ENCODE assay signal across 12 cellular contexts in the genomic region with DNA sequence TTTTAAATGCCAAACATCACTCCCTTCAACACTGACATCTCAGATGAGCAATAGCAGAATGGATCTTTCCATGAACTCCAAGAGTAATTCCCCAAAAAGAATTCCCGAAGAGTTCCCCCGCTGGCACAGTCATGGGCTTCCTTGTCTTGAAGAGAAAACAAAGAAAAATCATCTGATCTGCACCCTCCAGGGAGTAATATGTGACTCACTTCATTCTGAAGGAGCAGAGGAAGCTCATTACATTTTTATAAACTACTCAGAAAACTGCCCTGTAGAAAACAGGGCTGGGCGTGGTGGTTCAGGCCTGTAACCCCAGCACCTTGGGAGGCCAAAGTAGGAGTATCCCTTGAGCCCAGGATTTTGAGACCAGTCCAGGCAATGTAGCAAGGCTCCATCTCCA. TPM values are rescaled to one million over a fixed set of nuclear protein-coding genes. Genes with fewer than 3 reads are reported as not detected.
A peak's percentile ranks its signal among the peaks of the same experiment; 100 is the strongest.
DNase-seq lines count a peak whose midpoint lies in the region; ATAC-seq and TF ChIP-seq lines count a peak whose summit lies in the region.
"Had no signal": no experiment of that assay in that cellular context is flagged by ENCODE, and none has a peak within 500 bp of the region (broad histone marks: within the 10 kb centered on the region; RNA-seq: fewer than 3 reads in every experiment).

No MANE protein-coding gene starts in this region.

- no peak overlapping the region for H3K4me3 ChIP-seq in retinal pigment epithelial cell (ENCODE audit: low read length)

- DNase-seq in GM03348 (ENCODE audit: low spot score) (peak; percentile 83), SK-MEL-5 (ENCODE audit: low read depth, low spot score) (peak; percentile 67), fibroblast of gingiva (ENCODE audit: low read depth) (peak; percentile 46), retinal pigment epithelial cell (ENCODE audit: low read depth) (peak; percentile 56), mesenteric fat pad (ENCODE audit: low spot score) (no peak)
- DNase-seq in activated CD4-positive, CD25-positive, alpha-beta regulatory T cell (lab: John Stamatoyannopoulos, UW): no peak
- no peak for DNase-seq in activated naive CD4-positive, alpha-beta T cell treated with anti-CD3 and anti-CD28 coated beads, Interleukin-2, amount 50 U/mL, for 16 hours
- DNase-seq: GOT3; NCI-H748 treated with DMSO at 0.1 percent for 48 hours; stimulated activated naive CD4-positive, alpha-beta T cell; T1000 had no signal

- no peak for TF ChIP-seq CTCF in retinal pigment epithelial cell (conservative IDR thresholded peaks at IDR 0.05; ENCODE audit: low read depth, low read length)

- in situ Hi-C loops in SK-MEL-5 (cut with HindIII; ENCODE audit: low pct_unique_long_range_greater_than_20kb, low sequenced_read_pairs): no loop called here

- no peak for ATAC-seq in HG02973 (IDR thresholded peaks at IDR 0.05; ENCODE audit: unreplicated experiment)

RNA-seq across cellular contexts. Expression of a gene that starts 35.7 kb away (rescaled TPM):
- 12.5 and 17.6 TPM in 2 replicates for total RNA-seq in SK-MEL-5 (2014; rRNA removed; shearing (Covaris generic))
- 38.5 and 51.5 TPM in 2 replicates for polyA plus RNA-seq in SK-MEL-5 (2015; cell fraction: cytosol; rRNA removed)
- 19.6 and 24.9 TPM in 2 replicates for polyA plus RNA-seq in SK-MEL-5 (2015; cell fraction: nucleus; rRNA removed)
- 1.8 TPM for total RNA-seq in mesenteric fat pad

Comparison
In these comparisons a context has a peak if more than half of its experiments do, and no peak if none do; other contexts are left out.
1. DNase-seq: peak in GM03348 (single experiment), SK-MEL-5 (single experiment), fibroblast of gingiva (single experiment) and retinal pigment epithelial cell (single experiment); none in activated CD4-positive, CD25-positive, alpha-beta regulatory T cell (0 of 4), activated naive CD4-positive, alpha-beta T cell treated with anti-CD3 and anti-CD28 coated beads, Interleukin-2, amount 50 U/mL, for 16 hours (single experiment) and mesenteric fat pad (single experiment).